Comparison of ENCODE assay signal across 8 cellular contexts in the genomic region with DNA sequence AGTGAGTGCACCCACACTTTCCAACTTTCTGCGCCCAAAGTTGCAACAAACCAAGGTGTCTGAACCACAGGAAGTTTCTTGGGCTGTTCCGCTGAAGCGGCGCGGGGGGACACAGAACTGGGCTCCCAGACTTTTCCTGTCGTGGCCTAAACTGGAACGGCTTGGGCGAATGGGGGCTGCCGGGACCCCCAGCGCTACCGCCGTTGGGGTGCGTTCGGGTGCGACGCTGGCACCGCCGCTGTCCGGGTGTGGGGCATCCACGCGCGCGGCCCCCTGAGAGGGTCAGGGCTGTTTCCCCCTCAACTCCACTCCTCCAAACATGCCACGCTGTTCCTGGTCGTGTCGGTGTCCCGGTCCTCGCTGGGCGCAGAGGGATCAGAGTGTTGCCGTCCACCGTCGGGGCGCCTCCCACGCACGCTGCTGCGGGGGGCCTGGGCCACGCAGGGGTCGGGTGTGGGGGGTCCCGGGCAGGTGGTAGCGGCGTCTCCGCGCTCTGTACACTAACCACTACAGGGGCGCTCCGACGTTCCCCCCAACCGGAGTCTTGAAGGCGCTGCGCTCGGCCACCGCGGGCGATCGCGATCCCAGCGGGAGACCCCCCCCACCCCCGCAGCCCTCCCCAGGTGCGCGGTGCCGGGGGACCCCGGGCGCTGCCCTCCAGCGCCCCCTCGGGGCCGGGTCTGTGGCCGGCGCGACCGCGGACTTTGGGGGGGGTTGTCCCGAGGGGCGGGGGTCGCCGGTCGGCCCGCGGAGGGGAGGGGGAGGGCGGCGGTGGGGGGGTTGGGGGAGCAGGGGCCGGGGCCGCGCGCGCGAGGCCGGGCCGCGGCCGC. TPM values are rescaled to one million over a fixed set of nuclear protein-coding genes. Genes with fewer than 3 reads are reported as not detected.
A peak's percentile ranks its signal among the peaks of the same experiment; 100 is the strongest.
DNase-seq lines count a peak whose midpoint lies in the region; ATAC-seq and TF ChIP-seq lines count a peak whose summit lies in the region.

No MANE protein-coding gene starts in this region.

- H3K9me3 ChIP-seq in WERI-Rb-1 (ENCODE audit: severe bottlenecking) = no peaks in the 10 kb centered on the region
- no peaks in the 10 kb centered on the region for H3K9me3 ChIP-seq in right lobe of liver

- H3K27ac Mint-ChIP-seq in central memory CD8-positive, alpha-beta T cell (ENCODE audit: low read depth) = peak overlapping the region; percentile 32

- H3K27me3 Mint-ChIP-seq in central memory CD8-positive, alpha-beta T cell = no peaks in the 10 kb centered on the region

- WGBS in right lobe of liver (ENCODE audit: insufficient coverage, low coverage, low lambda C conversion rate, missing lambda C conversion rate) = 0% methylated on average over 4 of the region's 89 CpGs

- DNase-seq in COLO668 (lab: John Stamatoyannopoulos, UW; ENCODE audit: unreplicated experiment) (peak; percentile 35), HuH-7.5 (ENCODE audit: low spot score) (peak; percentile 85), WERI-Rb-1 (peak; percentile 68), right lobe of liver (peak; percentile 72 to 73 (median 73))
- peak in 1 of 2 donors; percentile 41 for DNase-seq in central memory CD8-positive, alpha-beta T cell (ENCODE audit: low spot score in 2 of 2)
- peak; percentile 63 for DNase-seq in stimulated activated CD4-positive, alpha-beta T cell treated with anti-CD3 and anti-CD28 coated beads, Interleukin-4, amount 100 ng/mL, for 24 hours

- TF ChIP-seq POLR2A in right lobe of liver (IDR thresholded peaks at IDR 0.05) = no peak

- TF ChIP-seq CTCF in WERI-Rb-1 (IDR thresholded peaks at IDR 0.05; ENCODE audit: low read depth, low read length) (peak; percentile 56), right lobe of liver (IDR thresholded peaks at IDR 0.05) (peak in 3 of 4 donors; percentile 26 to 53 (median 28))

- H3K36me3 Mint-ChIP-seq in central memory CD8-positive, alpha-beta T cell (ENCODE audit: insufficient read depth) = peaks cover 7% of the 10 kb centered on the region

- peaks cover 0 to 24% (median 6%) of the 10 kb centered on the region in 4 donors for H3K4me1 ChIP-seq in right lobe of liver

- H3K27me3 ChIP-seq in WERI-Rb-1 (ENCODE audit: insufficient read depth, low read depth, severe bottlenecking) (peaks cover 5% of the 10 kb centered on the region), right lobe of liver (no peaks in the 10 kb centered on the region)

- ATAC-seq in GM21390 (IDR thresholded peaks at IDR 0.05; ENCODE audit: unreplicated experiment) = peak; percentile 40
- ATAC-seq in central memory CD8-positive, alpha-beta T cell (replicated peaks; ENCODE audit: extremely low read depth, poor library complexity, severe bottlenecking) = peak; percentile 34
- peak; percentile 54 to 70 (median 61) for ATAC-seq in right lobe of liver
- ATAC-seq in GM18870 (IDR thresholded peaks at IDR 0.05; ENCODE audit: unreplicated experiment) = no peak

- H3K4me1 Mint-ChIP-seq in central memory CD8-positive, alpha-beta T cell = peaks cover 21% of the 10 kb centered on the region

- H3K36me3 ChIP-seq in WERI-Rb-1 (no peaks in the 10 kb centered on the region; the same call in none of the 2 replicates), right lobe of liver (no peaks in the 10 kb centered on the region)

- H3K27ac ChIP-seq in WERI-Rb-1 (no peak overlapping the region), right lobe of liver (peak overlapping the region; percentile 67 to 83 (median 76))

- intact Hi-C loops in right lobe of liver (cut with DNase I) = loop anchor here in 1 of 2 donors (10.0 kb wide), 1 partner anchor 120 kb away; no protein-coding TSS in a partner anchor

- no peaks in the 10 kb centered on the region for H3K9me3 Mint-ChIP-seq in central memory CD8-positive, alpha-beta T cell

- peak overlapping the region; percentile 63 for H3K4me3 ChIP-seq in WERI-Rb-1 (ENCODE audit: low read depth, low read length)
- H3K4me3 ChIP-seq in right lobe of liver = peak overlapping the region; percentile 64 to 84 (median 64)

- peak overlapping the region; percentile 89 for H3K4me3 Mint-ChIP-seq in central memory CD8-positive, alpha-beta T cell

RNA-seq across cellular contexts. Expression of gene CUX1, which starts 2.2 kb away (rescaled TPM):
- total RNA-seq in right lobe of liver = 10 to 100 TPM; 34.3 to 53.1 (median 40.6) TPM
